Comparison of ENCODE assay signal across 14 cellular contexts in the genomic region with DNA sequence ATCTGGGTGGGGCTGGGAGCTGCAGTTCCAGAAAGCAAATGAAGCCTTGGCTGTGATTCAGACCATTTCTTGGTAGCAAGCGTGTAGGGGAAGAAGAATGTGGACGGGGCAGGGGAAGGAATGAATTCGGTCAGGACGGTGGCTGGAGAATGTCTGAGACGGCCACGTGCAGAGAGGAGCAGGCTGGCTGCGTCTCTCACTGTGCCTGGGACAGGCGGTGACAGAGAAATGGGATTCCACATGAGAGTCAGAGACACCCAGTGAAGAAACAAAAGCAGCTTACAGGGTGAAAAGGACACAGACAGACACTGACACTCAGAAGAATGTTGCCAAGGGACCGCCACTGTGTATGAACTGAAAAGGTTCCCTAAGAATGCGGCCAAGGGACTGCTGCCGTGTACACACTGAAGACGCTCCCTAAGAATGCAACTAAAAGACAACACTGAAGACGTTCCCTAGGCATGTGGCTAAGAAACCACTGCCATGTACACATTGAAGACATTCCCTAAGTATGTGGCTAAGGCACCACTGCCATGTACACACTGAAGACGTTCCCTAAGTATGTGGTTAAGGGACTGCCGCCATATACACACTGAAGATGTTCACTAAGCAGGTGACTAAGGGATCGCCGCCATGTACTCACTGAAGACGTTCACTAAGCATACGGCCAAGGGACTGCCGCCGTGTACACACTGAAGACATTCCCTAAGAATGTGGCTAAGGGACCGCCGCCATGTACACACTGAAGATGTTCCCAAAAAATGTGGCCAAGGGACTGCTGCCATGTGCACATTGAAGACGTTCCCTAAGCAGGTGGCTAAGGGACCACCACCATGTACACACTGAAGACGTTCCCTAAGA. TPM values are rescaled to one million over a fixed set of nuclear protein-coding genes. Genes with fewer than 3 reads are reported as not detected.
DNase-seq lines count a peak whose midpoint lies in the region; ATAC-seq, FAIRE-seq and TF ChIP-seq lines count a peak whose summit lies in the region.
"Had no signal": no experiment of that assay in that cellular context is flagged by ENCODE, and none has a peak within 500 bp of the region (broad histone marks: within the 10 kb centered on the region; RNA-seq: fewer than 3 reads in every experiment).

No MANE protein-coding gene starts in this region.

- H3K23me2 ChIP-seq in H9 (ENCODE audit: insufficient read length, low read depth, low read length, poor library complexity, severe bottlenecking), result no peaks in the 10 kb centered on the region

- H3K27me3 Mint-ChIP-seq in H9 (ENCODE audit: low read depth), result no peaks in the 10 kb centered on the region
- H3K27me3 Mint-ChIP-seq: naive thymus-derived CD8-positive, alpha-beta T cell; T-cell had no signal

- no peak overlapping the region for H2BK20ac ChIP-seq in H9 (ENCODE audit: low read depth, low read length, poor library complexity, severe bottlenecking)

- H3T11ph ChIP-seq in H9 (ENCODE audit: low read length), result no peak overlapping the region

- H3K9ac ChIP-seq in H9 (ENCODE audit: extremely low read depth, insufficient read length, low read length) (no peak overlapping the region), K562 (ENCODE audit: insufficient read depth in 1 of 2, low read depth in 2 of 2, low read length in 2 of 2) (peak overlapping the region; percentile 70 to 83; a peak in 3 of 4 replicates)

- TF ChIP-seq CTCF in H9 (conservative IDR thresholded peaks at IDR 0.05), result no peak
- no peak for TF ChIP-seq CTCF in K562 (IDR thresholded peaks at IDR 0.05 in 2 of 3, conservative IDR thresholded peaks at IDR 0.05 in 1 of 3; ENCODE audit: insufficient read depth in 2 of 3, low read depth in 1 of 3, low read length in 3 of 3)
- TF ChIP-seq CTCF in gastroesophageal sphincter (IDR thresholded peaks at IDR 0.05), result no peak

- TF ChIP-seq POLR2A in K562 (conservative IDR thresholded peaks at IDR 0.05) (no peak), gastroesophageal sphincter (IDR thresholded peaks at IDR 0.05) (no peak)

- TF ChIP-seq RAD21 in K562 (CRISPR knock-in tag; conservative IDR thresholded peaks at IDR 0.05 in 1 of 2, IDR thresholded peaks at IDR 0.05 in 1 of 2), result peak in 1 of 2 experiments; percentile 41; a peak in 2 of 4 replicates

- H2BK12ac ChIP-seq in H9 (ENCODE audit: insufficient read length, low read depth, low read length), result no peak overlapping the region

- peak overlapping the region; percentile 4 for H4K8ac ChIP-seq in H9 (replicated peaks; ENCODE audit: insufficient read length, low read depth, low read length)

- H4K20me1 ChIP-seq in H9 (ENCODE audit: control insufficient read depth, insufficient read depth, insufficient read length), result no peaks in the 10 kb centered on the region
- H4K20me1 ChIP-seq in K562 (replicated peaks; ENCODE audit: control insufficient read depth, insufficient read depth, low read length), result no peaks in the 10 kb centered on the region

- H3K9me3 Mint-ChIP-seq in H9, result peaks cover 13 to 18% of the 10 kb centered on the region in 2 experiments
- no peaks in the 10 kb centered on the region for H3K9me3 Mint-ChIP-seq in stimulated activated effector memory CD8-positive, alpha-beta T cell treated with anti-CD3 and anti-CD28 coated beads, Interleukin-12 subunit alpha, Interleukin-12 subunit beta, amount 100 ng/mL, for 72 hours

- in situ Hi-C loops in K562 (cut with MboI), result loop anchor here (10.0 kb wide), 1 partner anchor 507 kb away; no protein-coding TSS in a partner anchor

- H3K27ac ChIP-seq in H9 (ENCODE audit: insufficient read length, low read depth, low read length) (no peak overlapping the region), K562 (ENCODE audit: extremely low read depth, low read depth, low read length) (peak overlapping the region; percentile 92), gastroesophageal sphincter (no peak overlapping the region)

- H3K36me3 ChIP-seq in K562 (ENCODE audit: control insufficient read depth, insufficient read depth, low read length) (no peaks in the 10 kb centered on the region), gastroesophageal sphincter (peaks cover 0 to 4% of the 10 kb centered on the region in 2 donors)

- H3K4me2 ChIP-seq in H9 (ENCODE audit: insufficient read depth, insufficient read length, low read length), result no peak overlapping the region
- H3K4me2 ChIP-seq in K562 (ENCODE audit: insufficient read depth, low read length), result peak overlapping the region; percentile 84

- FAIRE-seq in K562 (lab: Jason Lieb, UNC), result peak; percentile 95

- WGBS in H9 (ENCODE audit: extremely low coverage, insufficient read length, low lambda C conversion rate), result no CpG with 5 or more reads among the region's 25 CpGs
- WGBS in K562 (ENCODE audit: insufficient coverage, low coverage, missing lambda C conversion rate), result 4% methylated on average over 24 of the region's 25 CpGs
- 23 to 27% methylated on average over 14 to 15 of the region's 25 CpGs for WGBS in gastroesophageal sphincter (ENCODE audit: low coverage in 1 of 2), 2 donors

- H3K23ac ChIP-seq in H9 (ENCODE audit: insufficient read length, low read depth, low read length), result no peak overlapping the region

- POLR2A ChIA-PET in K562 (lab: Yijun Ruan, JAX), result no interaction called here

- H4K5ac ChIP-seq in H9 (ENCODE audit: insufficient read length, low read depth, low read length), result no peak overlapping the region

- no peak overlapping the region for H2AFZ ChIP-seq in H9 (ENCODE audit: low read length)
- peak overlapping the region; percentile 96 for H2AFZ ChIP-seq in K562 (ENCODE audit: low read depth, low read length)

- BruUV-seq in K562 (replicated peaks; lab: Mats Ljungman, UMichigan), result no TSS peak

- H3K4me1 Mint-ChIP-seq in H9, result peaks cover 26 to 33% of the 10 kb centered on the region in 2 experiments
- H3K4me1 Mint-ChIP-seq in stimulated activated effector memory CD8-positive, alpha-beta T cell treated with anti-CD3 and anti-CD28 coated beads, Interleukin-12 subunit alpha, Interleukin-12 subunit beta, amount 100 ng/mL, for 72 hours, result peaks cover 20% of the 10 kb centered on the region

- intact Hi-C loops in K562 (cut with micrococcal nuclease), result loop anchor here (1.0 to 2.0 kb wide), 3 partner anchors 13 to 133 kb away; no protein-coding TSS in a partner anchor

- H3K4ac ChIP-seq in H9 (ENCODE audit: low read depth, low read length), result no peak overlapping the region

- TF ChIP-seq EP300 in K562 (IDR thresholded peaks at IDR 0.05; ENCODE audit: low read length) (no peak), gastroesophageal sphincter (IDR thresholded peaks at IDR 0.05) (no peak)

- peak overlapping the region; percentile 81 to 97 (median 93) for H3K27ac Mint-ChIP-seq in H9
- H3K27ac Mint-ChIP-seq in stimulated activated effector memory CD8-positive, alpha-beta T cell treated with anti-CD3 and anti-CD28 coated beads, Interleukin-12 subunit alpha, Interleukin-12 subunit beta, amount 100 ng/mL, for 72 hours, result peak overlapping the region; percentile 9
- H3K27ac Mint-ChIP-seq: activated naive CD4-positive, alpha-beta T cell treated with anti-CD3 and anti-CD28 coated beads for 36 hours; T-cell had no signal

- no peaks in the 10 kb centered on the region for H3K9me1 ChIP-seq in K562 (ENCODE audit: control insufficient read depth, insufficient read depth, low read length)

- no peak overlapping the region for H2BK120ac ChIP-seq in H9 (ENCODE audit: low read depth, low read length, poor library complexity, severe bottlenecking)

- H3K4me3 ChIP-seq in K562 (peak overlapping the region; percentile 23), gastroesophageal sphincter (no peak overlapping the region)

- no peak overlapping the region for H3K14ac ChIP-seq in H9 (ENCODE audit: insufficient read depth, low read length)

- ATAC-seq in K562 (peak; percentile 85), gastroesophageal sphincter (no peak), HG03571 (IDR thresholded peaks at IDR 0.05; ENCODE audit: unreplicated experiment) (no peak)
- no peak for ATAC-seq in stimulated activated effector memory CD8-positive, alpha-beta T cell treated with anti-CD3 and anti-CD28 coated beads, Interleukin-12 subunit alpha, Interleukin-12 subunit beta, amount 100 ng/mL, for 72 hours
- ATAC-seq: naive thymus-derived CD8-positive, alpha-beta T cell; T-cell had no signal

- H3K79me2 ChIP-seq in H9 (ENCODE audit: insufficient read depth, low read length), result peaks cover 5% of the 10 kb centered on the region; the same call in 1 of the 2 replicates
- peaks cover 10% of the 10 kb centered on the region for H3K79me2 ChIP-seq in K562 (ENCODE audit: control insufficient read depth, insufficient read depth, low read length)

- DNase-seq in H9 (peak; percentile 74), K562 (ENCODE audit: extremely low read depth in 1 of 4, low spot score in 3 of 4) (peak; percentile 20 to 85 (median 35)), iPS-NIHi7 (ENCODE audit: extremely low spot score) (peak; percentile 17), NCI-H1417 (lab: John Stamatoyannopoulos, UW) (no peak), NCI-H1092 (lab: John Stamatoyannopoulos, UW) (no peak)
- DNase-seq in stimulated activated effector memory CD8-positive, alpha-beta T cell treated with anti-CD3 and anti-CD28 coated beads, Interleukin-12 subunit alpha, Interleukin-12 subunit beta, amount 100 ng/mL, for 72 hours (ENCODE audit: low spot score in 2 of 2), result no peak
- DNase-seq: activated CD4-positive, alpha-beta T cell treated with anti-CD3 and anti-CD28 coated beads, Interleukin-2, amount 50 U/mL, for 48 hours; activated naive CD4-positive, alpha-beta T cell treated with anti-CD3 and anti-CD28 coated beads for 36 hours; DMS 273 treated with DMSO at 0.1 percent for 48 hours; naive thymus-derived CD8-positive, alpha-beta T cell; NCI-H2029 treated with DMSO at 0.1 percent for 48 hours; T-cell had no signal

- peaks cover 31 to 52% (median 39%) of the 10 kb centered on the region in 3 experiments for H3K36me3 Mint-ChIP-seq in H9 (ENCODE audit: insufficient read depth in 1 of 3, low read depth in 3 of 3)
- H3K36me3 Mint-ChIP-seq in stimulated activated effector memory CD8-positive, alpha-beta T cell treated with anti-CD3 and anti-CD28 coated beads, Interleukin-12 subunit alpha, Interleukin-12 subunit beta, amount 100 ng/mL, for 72 hours, result no peaks in the 10 kb centered on the region

- H3K4me1 ChIP-seq in H9 (ENCODE audit: insufficient read depth, low read length) (no peaks in the 10 kb centered on the region), K562 (replicated peaks in 1 of 2; ENCODE audit: control insufficient read depth in 2 of 2, insufficient read depth in 2 of 2, low read length in 2 of 2) (no peaks in the 10 kb centered on the region; a peak in 3 of 5 replicates), gastroesophageal sphincter (peaks cover 0 to 23% (median 0%) of the 10 kb centered on the region in 3 donors)

- no peak overlapping the region for H3K56ac ChIP-seq in H9 (ENCODE audit: insufficient read length, low read depth, low read length)

- no peak overlapping the region for H2AK5ac ChIP-seq in H9 (ENCODE audit: insufficient read length, low read length)

- CTCF ChIA-PET in K562 (lab: Yijun Ruan, JAX; ENCODE audit: low intra/inter-chr PET ratio), result no interaction called here

- no peak overlapping the region for H2BK5ac ChIP-seq in H9 (ENCODE audit: insufficient read length, low read length)

- no peaks in the 10 kb centered on the region for H3K79me1 ChIP-seq in H9 (ENCODE audit: insufficient read depth, low read depth, low read length, poor library complexity, severe bottlenecking)

- peak overlapping the region; percentile 5 for H3K18ac ChIP-seq in H9 (ENCODE audit: insufficient read length, low read depth, low read length)

- no peaks in the 10 kb centered on the region for H3K9me3 ChIP-seq in H9 (ENCODE audit: control insufficient read depth, low read depth, low read length)
- no peaks in the 10 kb centered on the region for H3K9me3 ChIP-seq in K562 (replicated peaks; ENCODE audit: control insufficient read depth, insufficient read depth, low read depth, low read length)
- no peaks in the 10 kb centered on the region for H3K9me3 ChIP-seq in gastroesophageal sphincter

- H3K27me3 ChIP-seq in H9 (ENCODE audit: insufficient read depth, low read length) (no peaks in the 10 kb centered on the region), K562 (ENCODE audit: control insufficient read depth in 2 of 2, insufficient read depth in 2 of 2, low read length in 2 of 2) (no peaks in the 10 kb centered on the region), gastroesophageal sphincter (no peaks in the 10 kb centered on the region)

- peak overlapping the region in 1 of 2 experiments; percentile 22; a peak in 1 of 5 replicates for H3K4me3 Mint-ChIP-seq in H9
- H3K4me3 Mint-ChIP-seq in stimulated activated effector memory CD8-positive, alpha-beta T cell treated with anti-CD3 and anti-CD28 coated beads, Interleukin-12 subunit alpha, Interleukin-12 subunit beta, amount 100 ng/mL, for 72 hours, result no peak overlapping the region
- H3K4me3 Mint-ChIP-seq: activated naive CD4-positive, alpha-beta T cell treated with anti-CD3 and anti-CD28 coated beads for 36 hours; T-cell had no signal

- no peak overlapping the region for H2BK15ac ChIP-seq in H9 (ENCODE audit: low read depth, low read length)

- no peak overlapping the region for H4K91ac ChIP-seq in H9 (ENCODE audit: insufficient read length, low read depth, low read length)

RNA-seq across cellular contexts. Expression of a gene that starts 49.1 kb away (rescaled TPM):
- 42.3 and 44.0 TPM in 2 replicates for total RNA-seq in H9 (2021)
- 22.8 and 25.9 TPM in 2 replicates for total RNA-seq in K562 (2011; cell fraction: chromatin; rRNA removed; ENCODE audit: low replicate concordance)
- 18.4 and 20.2 TPM in 2 replicates for total RNA-seq in K562 (2011; cell fraction: nucleolus; rRNA removed)
- total RNA-seq in K562 (2011; cell fraction: nucleoplasm; rRNA removed), result 19.2 and 21.9 TPM in 2 replicates
- total RNA-seq in K562 (2014; rRNA removed), result 6.5 and 6.9 TPM in 2 replicates
- 3.4 and 3.6 TPM in 2 replicates for total RNA-seq in K562 (2014; rRNA removed; fragmentation: Illumina TruSeq; extraction: Trizol)
- total RNA-seq in K562 (2015; rRNA removed; fragmentation: Illumina TruSeq; extraction: Trizol), result 3.6 and 4.5 TPM in 2 replicates
- 10.5 and 11.0 TPM in 2 replicates for total RNA-seq in K562 (2021)
- polyA plus RNA-seq in K562 (2011; rRNA removed), result 6.5 and 8.6 TPM in 2 replicates
- polyA plus RNA-seq in K562 (2011; cell fraction: cytosol; rRNA removed), result 10.6 and 13.3 TPM in 2 replicates
- 8.7 and 13.2 TPM in 2 replicates for polyA plus RNA-seq in K562 (2011; cell fraction: nucleus; rRNA removed)
- 8.1 and 9.8 TPM in 2 replicates for polyA plus RNA-seq in K562 (2012)
- 7.2 and 8.7 TPM in 2 replicates for polyA plus RNA-seq in K562 (2014; fragmentation: Illumina TruSeq; extraction: Trizol)
- polyA plus RNA-seq in K562 (2014; fragmentation: Nextera tagmentation; extraction: Ambion mirVana), result 1 to 10 TPM in 1 of 2 experiments, under 1 TPM in 1; 0.59 to 1.0 TPM
- polyA plus RNA-seq in K562 (2014; rRNA removed), result 6.2 and 7.8 TPM in 2 replicates
- 9.8 and 11.9 TPM in 2 replicates for polyA minus RNA-seq in K562 (2011; rRNA and poly(A)+ RNA removed)
- polyA minus RNA-seq in K562 (2011; cell fraction: cytosol; rRNA and poly(A)+ RNA removed), result 2.5 and 5.4 TPM in 2 replicates
- 5.0 and 9.9 TPM in 2 replicates for polyA minus RNA-seq in K562 (2011; cell fraction: nucleus; rRNA and poly(A)+ RNA removed)
- 10 to 100 TPM; 16.8 to 26.3 (median 21.1) TPM for total RNA-seq in gastroesophageal sphincter

RNA-seq across cellular contexts. Expression of a gene that starts 49.1 kb away (rescaled TPM):
- 61.1 and 63.8 TPM in 2 replicates for total RNA-seq in H9 (2021)
- 18.5 and 26.9 TPM in 2 replicates for total RNA-seq in K562 (2011; cell fraction: chromatin; rRNA removed; ENCODE audit: low replicate concordance)
- 18.0 and 21.3 TPM in 2 replicates for total RNA-seq in K562 (2011; cell fraction: nucleolus; rRNA removed)
- total RNA-seq in K562 (2011; cell fraction: nucleoplasm; rRNA removed), result 12.4 and 13.6 TPM in 2 replicates
- 17.7 and 19.8 TPM in 2 replicates for total RNA-seq in K562 (2014; rRNA removed)
- total RNA-seq in K562 (2014; rRNA removed; fragmentation: Illumina TruSeq; extraction: Trizol), result 10.8 and 13.9 TPM in 2 replicates
- total RNA-seq in K562 (2015; rRNA removed; fragmentation: Illumina TruSeq; extraction: Trizol), result 15.2 TPM in 2 replicates
- total RNA-seq in K562 (2021), result 26.9 and 27.6 TPM in 2 replicates
- 7.8 and 8.1 TPM in 2 replicates for polyA plus RNA-seq in K562 (2011; rRNA removed)
- polyA plus RNA-seq in K562 (2011; cell fraction: cytosol; rRNA removed), result 7.9 and 17.2 TPM in 2 replicates
- polyA plus RNA-seq in K562 (2011; cell fraction: nucleus; rRNA removed), result 3.3 and 5.1 TPM in 2 replicates
- polyA plus RNA-seq in K562 (2012), result 13.5 and 20.7 TPM in 2 replicates
- 16.3 and 17.7 TPM in 2 replicates for polyA plus RNA-seq in K562 (2014; fragmentation: Illumina TruSeq; extraction: Trizol)
- polyA plus RNA-seq in K562 (2014; fragmentation: Nextera tagmentation; extraction: Ambion mirVana), result 1 to 10 TPM in 1 of 2 experiments, under 1 TPM in 1; 0.61 to 2.6 TPM
- polyA plus RNA-seq in K562 (2014; rRNA removed), result 13.7 and 16.5 TPM in 2 replicates
- 6.7 and 10.2 TPM in 2 replicates for polyA minus RNA-seq in K562 (2011; rRNA and poly(A)+ RNA removed)
- polyA minus RNA-seq in K562 (2011; cell fraction: cytosol; rRNA and poly(A)+ RNA removed), result 19.8 and 20.0 TPM in 2 replicates
- polyA minus RNA-seq in K562 (2011; cell fraction: nucleus; rRNA and poly(A)+ RNA removed), result 3.4 and 5.1 TPM in 2 replicates
- 10 to 100 TPM; 37.2 to 41.1 (median 39.4) TPM for total RNA-seq in gastroesophageal sphincter

Comparison
In these comparisons a context has a peak if more than half of its experiments do, and no peak if none do; other contexts are left out.
1. DNase-seq: peak in H9 (single experiment), K562 (4 of 4) and iPS-NIHi7 (single experiment); none in stimulated activated effector memory CD8-positive, alpha-beta T cell treated with anti-CD3 and anti-CD28 coated beads, Interleukin-12 subunit alpha, Interleukin-12 subunit beta, amount 100 ng/mL, for 72 hours (0 of 2), NCI-H1417 (0 of 3) and NCI-H1092 (single experiment).